ENCODE assay signal across 8 cellular contexts in genomic region chr3:15812183-15812582, GRCh38. TPM values are rescaled to one million over a fixed set of nuclear protein-coding genes. Genes with fewer than 3 reads are reported as not detected.
DNase-seq lines count a peak whose midpoint lies in the region; ATAC-seq and TF ChIP-seq lines count a peak whose summit lies in the region.

No MANE protein-coding gene starts in this region.

- no peak overlapping the region for H3K27ac ChIP-seq in gastrocnemius medialis

- peaks cover 15 to 18% of the 10 kb centered on the region in 2 donors for H3K4me1 ChIP-seq in gastrocnemius medialis

- DNase-seq in DMS53 (lab: John Stamatoyannopoulos, UW) (peak; percentile 1), DMS53 treated with DMSO at 0.1 percent for 48 hours (lab: John Stamatoyannopoulos, UW; ENCODE audit: unreplicated experiment) (no peak), NAMALWA (ENCODE audit: low spot score) (peak; percentile 59), erythroblast (lab: John Stamatoyannopoulos, UW) (peak; percentile 20 to 44), gastrocnemius medialis (no peak)
- no peak for DNase-seq in activated CD4-positive, CD25-positive, alpha-beta regulatory T cell (lab: John Stamatoyannopoulos, UW)

- ATAC-seq in gastrocnemius medialis (no peak), HG02798 (IDR thresholded peaks at IDR 0.05; ENCODE audit: poor library complexity, unreplicated experiment) (no peak), HG03469 (IDR thresholded peaks at IDR 0.05; ENCODE audit: unreplicated experiment) (no peak)

- intact Hi-C loops in gastrocnemius medialis (cut with DNase I; ENCODE audit: low total_unique reads): loop anchor here (1.0 kb wide), 1 partner anchor 182 kb away; no protein-coding TSS in a partner anchor

- H3K4me3 ChIP-seq in gastrocnemius medialis: no peak overlapping the region

- TF ChIP-seq POLR2A in erythroblast (IDR thresholded peaks at IDR 0.05; ENCODE audit: low read length) (no peak), gastrocnemius medialis (IDR thresholded peaks at IDR 0.05) (no peak)

- in situ Hi-C loops in gastrocnemius medialis (cut with MboI; ENCODE audit: low sequenced_read_pairs in 4 of 4): loop anchor here (5.0 to 25.0 kb wide), 5 partner anchors 180 to 433 kb away; no protein-coding TSS in a partner anchor

- peak; percentile 38 to 61 (median 53) for TF ChIP-seq CTCF in gastrocnemius medialis (IDR thresholded peaks at IDR 0.05 in 4 of 5, conservative IDR thresholded peaks at IDR 0.05 in 1 of 5)

- H3K27me3 ChIP-seq in gastrocnemius medialis: no peaks in the 10 kb centered on the region

- H3K36me3 ChIP-seq in gastrocnemius medialis: no peaks in the 10 kb centered on the region

- H3K9me3 ChIP-seq in gastrocnemius medialis: no peaks in the 10 kb centered on the region

RNA-seq across cellular contexts. Expression of gene ANKRD28, which starts 14.4 kb away (rescaled TPM):
- total RNA-seq in gastrocnemius medialis: 100 to 1,000 TPM in 2 of 4 donors, 10 to 100 TPM in 2; 97.1 to 121 (median 105) TPM

Comparison
In these comparisons a context has a peak if more than half of its experiments do, and no peak if none do; other contexts are left out.
1. DNase-seq: peak in DMS53 (single experiment), NAMALWA (single experiment) and erythroblast (2 of 2); none in DMS53 treated with DMSO at 0.1 percent for 48 hours (single experiment), gastrocnemius medialis (0 of 2) and activated CD4-positive, CD25-positive, alpha-beta regulatory T cell (0 of 4).